Comparison of ENCODE assay signal across 9 cellular contexts in genomic region chr1:21509351-21510112, GRCh38. TPM values are rescaled to one million over a fixed set of nuclear protein-coding genes. Genes with fewer than 3 reads are reported as not detected.
A peak's percentile ranks its signal among the peaks of the same experiment; 100 is the strongest.
DNase-seq lines count a peak whose midpoint lies in the region; ATAC-seq, FAIRE-seq and TF ChIP-seq lines count a peak whose summit lies in the region.
"Had no signal": no experiment of that assay in that cellular context is flagged by ENCODE, and none has a peak within 500 bp of the region (broad histone marks: within the 10 kb centered on the region; RNA-seq: fewer than 3 reads in every experiment).

Gene ALPL (plus strand): TSS chr1:21509423. CDS start chr1:21554082, 44,659 bp downstream.

- BruUV-seq in Panc1 (replicated peaks; lab: Mats Ljungman, UMichigan), result no TSS peak

- CTCF ChIA-PET in Panc1 (lab: Charles Lee), result interaction anchor here (0.8 kb wide), 1 partner anchor 66 kb away, joined by 3 read pairs; no protein-coding TSS in a partner anchor

- intact Hi-C loops in Panc1 (cut with micrococcal nuclease; ENCODE audit: unreplicated experiment), result no loop called here

- POLR2A ChIA-PET in Panc1 (lab: Charles Lee), result no interaction called here

- no peak for FAIRE-seq in urothelium cell line (lab: Jason Lieb, UNC)
- FAIRE-seq: TTC549 had no signal

- in situ Hi-C loops in Panc1 (cut with HindIII; ENCODE audit: low pct_unique_long_range_greater_than_20kb, low sequenced_read_pairs), result no loop called here

- no peak within 1 kb of the TSS for H3K27ac Mint-ChIP-seq in natural killer cell treated with Interleukin-12 subunit alpha and Interleukin-12 subunit beta and Interleukin-15 and Interleukin-18, amount 100 ng/mL, for 72 hours

- ATAC-seq in Panc1, result peak; percentile 24; the same call in 1 of the 2 replicates
- peak in 1 of 2 donors; percentile 11 for ATAC-seq in natural killer cell treated with Interleukin-12 subunit alpha and Interleukin-12 subunit beta and Interleukin-15 and Interleukin-18, amount 100 ng/mL, for 72 hours
- no peak for ATAC-seq in HG03378 (IDR thresholded peaks at IDR 0.05; ENCODE audit: unreplicated experiment)
- ATAC-seq in esophagus mucosa, result no peak

- peak within 1 kb of the TSS; percentile 24 for H3K4me3 ChIP-seq in BE2C (ENCODE audit: low read depth, low read length)
- peak within 1 kb of the TSS; percentile 6 to 42; a peak in 3 of 4 replicates for H3K4me3 ChIP-seq in Panc1 (ENCODE audit: low read depth in 2 of 2, low read length in 2 of 2)
- H3K4me3 ChIP-seq in fibroblast of mammary gland (ENCODE audit: control insufficient read depth, low read depth, low read length), result peak within 1 kb of the TSS; percentile 38

- no peaks in the 10 kb centered on the region for H3K9me3 Mint-ChIP-seq in natural killer cell treated with Interleukin-12 subunit alpha and Interleukin-12 subunit beta and Interleukin-15 and Interleukin-18, amount 100 ng/mL, for 72 hours

- TF ChIP-seq CTCF in BE2C (IDR thresholded peaks at IDR 0.05; ENCODE audit: low read depth, low read length), result no peak
- TF ChIP-seq CTCF in Panc1 (IDR thresholded peaks at IDR 0.05), result peak; percentile 53
- no peak for TF ChIP-seq CTCF in fibroblast of mammary gland (conservative IDR thresholded peaks at IDR 0.05; ENCODE audit: control insufficient read depth, insufficient read depth, low read depth, low read length)

- H3K36me3 ChIP-seq in BE2C, result no peaks in the 10 kb centered on the region
- no peaks in the 10 kb centered on the region for H3K36me3 ChIP-seq in Panc1 (ENCODE audit: control insufficient read depth, insufficient read depth, low read length)

- H3K27me3 ChIP-seq in BE2C (no peaks in the 10 kb centered on the region), Panc1 (ENCODE audit: control insufficient read depth, insufficient read depth, low read length) (no peaks in the 10 kb centered on the region)

- peak within 1 kb of the TSS; percentile 78 for H3K4me3 Mint-ChIP-seq in natural killer cell treated with Interleukin-12 subunit alpha and Interleukin-12 subunit beta and Interleukin-15 and Interleukin-18, amount 100 ng/mL, for 72 hours

- H3K27ac ChIP-seq in Panc1 (ENCODE audit: low read length), result no peak within 1 kb of the TSS

- DNase-seq in BE2C, result no peak
- no peak for DNase-seq in Panc1 (ENCODE audit: low read depth, low spot score)
- no peak for DNase-seq in fibroblast of mammary gland (ENCODE audit: low read depth)
- no peak for DNase-seq in natural killer cell treated with Interleukin-12 subunit alpha and Interleukin-12 subunit beta and Interleukin-15 and Interleukin-18, amount 100 ng/mL, for 72 hours (ENCODE audit: low spot score)
- DNase-seq in UCSD-AML1 (lab: John Stamatoyannopoulos, UW; ENCODE audit: unreplicated experiment), result no peak
- DNase-seq in urothelium cell line (ENCODE audit: low spot score), result no peak

- peaks cover 5 to 7% of the 10 kb centered on the region in 2 donors for H3K4me1 Mint-ChIP-seq in natural killer cell treated with Interleukin-12 subunit alpha and Interleukin-12 subunit beta and Interleukin-15 and Interleukin-18, amount 100 ng/mL, for 72 hours (ENCODE audit: low read depth in 2 of 2)

- no peaks in the 10 kb centered on the region for H3K4me1 ChIP-seq in BE2C
- H3K4me1 ChIP-seq in Panc1 (ENCODE audit: control insufficient read depth, insufficient read depth, low read length), result peaks cover 3% of the 10 kb centered on the region; the same call in 1 of the 2 replicates

- H3K9me3 ChIP-seq in BE2C (no peaks in the 10 kb centered on the region), Panc1 (ENCODE audit: control insufficient read depth, insufficient read depth, low read depth, low read length) (no peaks in the 10 kb centered on the region)

- H3K27me3 Mint-ChIP-seq in natural killer cell treated with Interleukin-12 subunit alpha and Interleukin-12 subunit beta and Interleukin-15 and Interleukin-18, amount 100 ng/mL, for 72 hours, result peaks cover 42 to 43% of the 10 kb centered on the region in 2 donors

- no peaks in the 10 kb centered on the region for H3K36me3 Mint-ChIP-seq in natural killer cell treated with Interleukin-12 subunit alpha and Interleukin-12 subunit beta and Interleukin-15 and Interleukin-18, amount 100 ng/mL, for 72 hours

RNA-seq across cellular contexts. Expression of gene ALPL, which starts in this region (rescaled TPM):
- polyA plus RNA-seq in BE2C (2012; ENCODE audit: insufficient read depth, insufficient read length, low read depth), result 0.43 TPM
- total RNA-seq in Panc1 (2021; ENCODE audit: unreplicated experiment), result 0.82 TPM
- 0.21 TPM for polyA plus RNA-seq in Panc1 (2012; ENCODE audit: insufficient read length)
- not detected for total RNA-seq in natural killer cell treated with Interleukin-12 subunit alpha and Interleukin-12 subunit beta and Interleukin-15 and Interleukin-18, amount 100 ng/mL, for 72 hours
- total RNA-seq in esophagus mucosa, result 3.6 TPM

Comparison
In these comparisons a context has a peak if more than half of its experiments do, and no peak if none do; other contexts are left out.
1. Peak in ATAC-seq and H3K4me3 ChIP-seq in Panc1; RNA of the gene not detected or under 1 TPM.